In genomic region chr14:61530296-61530695, GRCh38 we compare ENCODE assay signal across 24 cellular contexts.
DNase-seq lines count a peak whose midpoint lies in the region; ATAC-seq and TF ChIP-seq lines count a peak whose summit lies in the region.
"Had no signal": no experiment of that assay in that cellular context is flagged by ENCODE, and none has a peak within 500 bp of the region (broad histone marks: within the 10 kb centered on the region; RNA-seq: fewer than 3 reads in every experiment).

No MANE protein-coding gene starts in this region.

- no peak overlapping the region for H3K4ac ChIP-seq in mesenchymal stem cell (ENCODE audit: low read depth in 1 of 2, low read length in 2 of 2)

- no peak overlapping the region for H3K4me2 ChIP-seq in mesenchymal stem cell (ENCODE audit: low read length, poor library complexity, severe bottlenecking)
- H3K4me2 ChIP-seq: SK-N-SH had no signal

- ATAC-seq in HG02678 (IDR thresholded peaks at IDR 0.05; ENCODE audit: unreplicated experiment) = no peak
- ATAC-seq: K562, upper lobe of right lung, WTC11 had no signal

- no TSS peak for BruUV-seq in Caco-2 (replicated peaks; lab: Mats Ljungman, UMichigan)

- no peaks in the 10 kb centered on the region for H3K9me3 ChIP-seq in mesenchymal stem cell (ENCODE audit: control insufficient read depth, low read length)
- H3K9me3 ChIP-seq in Caco-2 = no peaks in the 10 kb centered on the region
- H3K9me3 ChIP-seq: MG63, SK-N-SH, spleen, upper lobe of right lung had no signal

- no peak overlapping the region for H3K9ac ChIP-seq in mesenchymal stem cell (ENCODE audit: low read length)
- H3K9ac ChIP-seq: SK-N-SH had no signal

- peak overlapping the region; percentile 38 for H3K27ac Mint-ChIP-seq in activated naive CD4-positive, alpha-beta T cell treated with anti-CD3 and anti-CD28 coated beads, Interleukin-2, amount 50 U/mL, for 24 hours
- no peak overlapping the region for H3K27ac Mint-ChIP-seq in Caco-2 (ENCODE audit: unreplicated experiment)
- H3K27ac Mint-ChIP-seq: memory B cell, WTC11 had no signal

- CTCF ChIA-PET in Caco-2 (lab: Charles Lee) = no interaction called here

- H3K4me1 ChIP-seq in mesenchymal stem cell (ENCODE audit: control insufficient read depth, insufficient read depth, low read depth, low read length) (peaks cover 37% of the 10 kb centered on the region), Caco-2 (peaks cover 31% of the 10 kb centered on the region)

- no peak overlapping the region for H3K14ac ChIP-seq in mesenchymal stem cell (ENCODE audit: low read length in 2 of 2)

- H3K27me3 ChIP-seq in mesenchymal stem cell (ENCODE audit: control insufficient read depth in 1 of 2, insufficient read depth in 1 of 2, low read length in 2 of 2) = no peaks in the 10 kb centered on the region
- H3K27me3 ChIP-seq in Caco-2 (replicated peaks; ENCODE audit: control insufficient read depth, insufficient read depth, low read length) = no peaks in the 10 kb centered on the region
- H3K27me3 ChIP-seq: MG63, spleen, upper lobe of right lung had no signal

- H3K27me3 Mint-ChIP-seq in activated naive CD4-positive, alpha-beta T cell treated with anti-CD3 and anti-CD28 coated beads, Interleukin-2, amount 50 U/mL, for 24 hours = no peaks in the 10 kb centered on the region
- H3K27me3 Mint-ChIP-seq in Caco-2 (ENCODE audit: insufficient read depth, unreplicated experiment) = no peaks in the 10 kb centered on the region
- H3K27me3 Mint-ChIP-seq: memory B cell had no signal

- H3K79me1 ChIP-seq in mesenchymal stem cell (replicated peaks; ENCODE audit: low read length, poor library complexity, severe bottlenecking) = peaks cover 12% of the 10 kb centered on the region

- WGBS in mesenchymal stem cell = 81% methylated on average over 6 of the region's 6 CpGs

- no peak overlapping the region for H2BK5ac ChIP-seq in mesenchymal stem cell (ENCODE audit: low read depth, low read length, poor library complexity, severe bottlenecking)

- no peak overlapping the region for H2BK15ac ChIP-seq in mesenchymal stem cell (ENCODE audit: low read depth, poor library complexity, severe bottlenecking)

- no peak overlapping the region for H2BK12ac ChIP-seq in mesenchymal stem cell (ENCODE audit: low read length in 2 of 2)

- H3K4me3 Mint-ChIP-seq in activated naive CD4-positive, alpha-beta T cell treated with anti-CD3 and anti-CD28 coated beads, Interleukin-2, amount 50 U/mL, for 24 hours = no peak overlapping the region
- no peak overlapping the region for H3K4me3 Mint-ChIP-seq in Caco-2 (ENCODE audit: unreplicated experiment)
- H3K4me3 Mint-ChIP-seq: CD14-positive monocyte, memory B cell, WTC11 had no signal

- intact Hi-C loops in Caco-2 (cut with micrococcal nuclease; ENCODE audit: unreplicated experiment) = no loop called here

- H3K9me3 Mint-ChIP-seq in activated naive CD4-positive, alpha-beta T cell treated with anti-CD3 and anti-CD28 coated beads, Interleukin-2, amount 50 U/mL, for 24 hours = peaks cover 4% of the 10 kb centered on the region
- H3K9me3 Mint-ChIP-seq in Caco-2 (ENCODE audit: unreplicated experiment) = no peaks in the 10 kb centered on the region
- H3K9me3 Mint-ChIP-seq: memory B cell, WTC11 had no signal

- peaks cover 84% of the 10 kb centered on the region for H3K4me1 Mint-ChIP-seq in activated naive CD4-positive, alpha-beta T cell treated with anti-CD3 and anti-CD28 coated beads, Interleukin-2, amount 50 U/mL, for 24 hours
- H3K4me1 Mint-ChIP-seq in Caco-2 (ENCODE audit: low read depth, unreplicated experiment) = peaks cover 20% of the 10 kb centered on the region

- H3K4me3 ChIP-seq in mesenchymal stem cell (ENCODE audit: insufficient read depth in 1 of 2, low read depth in 1 of 2, low read length in 2 of 2) = no peak overlapping the region
- no peak overlapping the region for H3K4me3 ChIP-seq in Caco-2 (ENCODE audit: low read depth, low read length)
- H3K4me3 ChIP-seq: K562, MG63, spleen, upper lobe of right lung had no signal

- H2AK5ac ChIP-seq in mesenchymal stem cell (ENCODE audit: low read length, severe bottlenecking) = peak overlapping the region; percentile 69

- no peak overlapping the region for H4K8ac ChIP-seq in mesenchymal stem cell (ENCODE audit: low read length)

- H4K91ac ChIP-seq in mesenchymal stem cell (ENCODE audit: low read length) = no peak overlapping the region

- TF ChIP-seq CTCF in VCaP (conservative IDR thresholded peaks at IDR 0.05) (no peak), Caco-2 (IDR thresholded peaks at IDR 0.05; ENCODE audit: insufficient read depth in 1 of 2, low read depth in 1 of 2, low read length in 1 of 2, severe bottlenecking in 1 of 2, unreplicated experiment in 1 of 2) (no peak)

- no peak for DNase-seq in activated naive CD4-positive, alpha-beta T cell treated with Interleukin-2 at 50 U/mL for 16 hours
- no peak for DNase-seq in mesenchymal stem cell
- DNase-seq in Caco-2 = no peak
- no peak for DNase-seq in DMS114 treated with DMSO at 0.1 percent for 48 hours (lab: John Stamatoyannopoulos, UW; ENCODE audit: unreplicated experiment)
- DNase-seq: activated effector memory CD4-positive, alpha-beta T cell treated with Interleukin-2 at 50 U/mL for 16 hours; amygdala; cortex of kidney; GDM1; HCEC 1CT; kidney glomerular epithelial cell; MG63; NCI-H2171; NCI-H524; SK-N-SH; spleen; stimulated activated CD4-positive, alpha-beta T cell treated with anti-CD3 and anti-CD28 coated beads, Interleukin-4, amount 100 ng/mL, for 24 hours; upper lobe of right lung had no signal

- no peak overlapping the region for H3K18ac ChIP-seq in mesenchymal stem cell (ENCODE audit: low read depth in 1 of 2, low read length in 2 of 2)

- peaks cover 51% of the 10 kb centered on the region for H3K36me3 Mint-ChIP-seq in activated naive CD4-positive, alpha-beta T cell treated with anti-CD3 and anti-CD28 coated beads, Interleukin-2, amount 50 U/mL, for 24 hours
- H3K36me3 Mint-ChIP-seq in Caco-2 (ENCODE audit: insufficient read depth, unreplicated experiment) = no peaks in the 10 kb centered on the region
- H3K36me3 Mint-ChIP-seq: memory B cell, WTC11 had no signal

- H2AFZ ChIP-seq in mesenchymal stem cell (ENCODE audit: low read depth, low read length) = no peak overlapping the region

- peak overlapping the region; percentile 82 for H3K27ac ChIP-seq in VCaP
- H3K27ac ChIP-seq in mesenchymal stem cell (ENCODE audit: low read length, poor library complexity, severe bottlenecking) = no peak overlapping the region

- no peak overlapping the region for H2BK120ac ChIP-seq in mesenchymal stem cell (ENCODE audit: low read depth, low read length)

- H3K36me3 ChIP-seq in mesenchymal stem cell (ENCODE audit: control insufficient read depth in 1 of 2, insufficient read depth in 2 of 2, low read depth in 1 of 2, low read length in 2 of 2) (no peaks in the 10 kb centered on the region), Caco-2 (ENCODE audit: control insufficient read depth, insufficient read depth, low read length) (no peaks in the 10 kb centered on the region)
- H3K36me3 ChIP-seq: MG63 had no signal

- POLR2A ChIA-PET in Caco-2 (lab: Charles Lee) = no interaction called here

- H3K23ac ChIP-seq in mesenchymal stem cell (ENCODE audit: low read length in 2 of 2) = no peak overlapping the region
